In genomic region chr18:79379931-79380815, GRCh38 we compare ENCODE assay signal across 17 cellular contexts. TPM values are rescaled to one million over a fixed set of nuclear protein-coding genes. Genes with fewer than 3 reads are reported as not detected.
DNase-seq lines count a peak whose midpoint lies in the region; ATAC-seq, FAIRE-seq and TF ChIP-seq lines count a peak whose summit lies in the region.
"Had no signal": no experiment of that assay in that cellular context is flagged by ENCODE, and none has a peak within 500 bp of the region (broad histone marks: within the 10 kb centered on the region; RNA-seq: fewer than 3 reads in every experiment).

No MANE protein-coding gene starts in this region.

- ATAC-seq in stimulated activated naive CD8-positive, alpha-beta T cell treated with anti-CD3 and anti-CD28 coated beads, Interleukin-15, amount 100 ng/mL, for 72 hours, result peak; percentile 51
- ATAC-seq in stimulated activated naive CD8-positive, alpha-beta T cell treated with anti-CD3 and anti-CD28 coated beads, Interleukin-15, Interleukin-2, amounts not matched to agents 100 U/mL and 50 U/mL, for 24 hours, result no peak
- ATAC-seq in K562 (peak; percentile 13; the same call in 2 of the 3 replicates), GM21526 (IDR thresholded peaks at IDR 0.05; ENCODE audit: low FRiP score, unreplicated experiment) (no peak)

- TF ChIP-seq RAD21 in K562 (CRISPR knock-in tag; conservative IDR thresholded peaks at IDR 0.05 in 1 of 2, IDR thresholded peaks at IDR 0.05 in 1 of 2), result no peak

- H3K9ac ChIP-seq in K562 (ENCODE audit: insufficient read depth in 1 of 2, low read depth in 2 of 2, low read length in 2 of 2), result no peak overlapping the region
- H3K9ac ChIP-seq: KMS-11 had no signal

- H2AFZ ChIP-seq in K562 (ENCODE audit: low read depth, low read length), result no peak overlapping the region

- CTCF ChIA-PET in K562 (lab: Yijun Ruan, JAX; ENCODE audit: low intra/inter-chr PET ratio), result interaction anchor here (1.5 to 2.7 kb wide), 4 partner anchors 148 to 264 kb away, joined by 5 to 24 read pairs (median 9); no protein-coding TSS in a partner anchor

- POLR2A ChIA-PET in K562 (lab: Yijun Ruan, JAX), result interaction anchor here (0.7 kb wide), 1 partner anchor 92 kb away, joined by 3 read pairs; no protein-coding TSS in a partner anchor

- H3K27me3 Mint-ChIP-seq in stimulated activated naive CD8-positive, alpha-beta T cell treated with anti-CD3 and anti-CD28 coated beads, Interleukin-15, amount 100 ng/mL, for 72 hours, result no peaks in the 10 kb centered on the region
- H3K27me3 Mint-ChIP-seq: activated CD4-positive, alpha-beta T cell treated with anti-CD3 and anti-CD28 coated beads, Interleukin-2, amount 10 ng/mL, durations not matched to agents 7 days and 5 days; memory B cell; T-cell had no signal

- no peaks in the 10 kb centered on the region; the same call in 1 of the 2 replicates for H4K20me1 ChIP-seq in K562 (replicated peaks; ENCODE audit: control insufficient read depth, insufficient read depth, low read length)

- TF ChIP-seq CTCF in K562 (IDR thresholded peaks at IDR 0.05 in 2 of 3, conservative IDR thresholded peaks at IDR 0.05 in 1 of 3; ENCODE audit: insufficient read depth in 2 of 3, low read depth in 1 of 3, low read length in 3 of 3) (no peak), GM13976 (IDR thresholded peaks at IDR 0.05; ENCODE audit: borderline replicate concordance, control extremely low read depth, extremely low read depth, insufficient read depth, missing control alignments) (no peak)

- peak overlapping the region in 1 of 2 donors; percentile 27 for H3K27ac Mint-ChIP-seq in stimulated activated naive CD8-positive, alpha-beta T cell treated with anti-CD3 and anti-CD28 coated beads, Interleukin-15, amount 100 ng/mL, for 72 hours
- H3K27ac Mint-ChIP-seq: activated CD4-positive, alpha-beta T cell treated with anti-CD3 and anti-CD28 coated beads, Interleukin-2, amount 10 ng/mL, durations not matched to agents 7 days and 5 days; T-cell had no signal

- no peak for FAIRE-seq in K562 (lab: Jason Lieb, UNC)
- FAIRE-seq: colon had no signal

- H3K79me2 ChIP-seq in K562 (ENCODE audit: control insufficient read depth, insufficient read depth, low read length), result no peaks in the 10 kb centered on the region

- TF ChIP-seq EP300 in K562 (IDR thresholded peaks at IDR 0.05; ENCODE audit: low read length), result no peak

- H3K4me3 ChIP-seq in K562, result no peak overlapping the region

- no peaks in the 10 kb centered on the region for H3K9me1 ChIP-seq in K562 (ENCODE audit: control insufficient read depth, insufficient read depth, low read length)

- H3K9me3 Mint-ChIP-seq in stimulated activated naive CD8-positive, alpha-beta T cell treated with anti-CD3 and anti-CD28 coated beads, Interleukin-15, amount 100 ng/mL, for 72 hours, result no peaks in the 10 kb centered on the region
- H3K9me3 Mint-ChIP-seq: activated CD4-positive, alpha-beta T cell treated with anti-CD3 and anti-CD28 coated beads, Interleukin-2, amount 10 ng/mL, durations not matched to agents 7 days and 5 days; memory B cell; T-cell had no signal

- BruUV-seq in K562 (replicated peaks; lab: Mats Ljungman, UMichigan), result no TSS peak

- DNase-seq in stimulated activated naive CD8-positive, alpha-beta T cell treated with anti-CD3 and anti-CD28 coated beads, Interleukin-15, amount 100 ng/mL, for 72 hours, result no peak
- DNase-seq in stimulated activated naive CD8-positive, alpha-beta T cell treated with anti-CD3 and anti-CD28 coated beads, Interleukin-15, Interleukin-2, amounts not matched to agents 100 U/mL and 50 U/mL, for 24 hours, result no peak
- DNase-seq in K562 (ENCODE audit: extremely low read depth in 1 of 4, low spot score in 3 of 4), result no peak
- peak; percentile 81 for DNase-seq in mesenteric fat pad (ENCODE audit: low spot score)
- no peak for DNase-seq in anterior cingulate cortex (lab: John Stamatoyannopoulos, UW)
- DNase-seq in GM13976 (ENCODE audit: low spot score), result no peak
- DNase-seq in KG1 (lab: John Stamatoyannopoulos, UW), result no peak
- DNase-seq: activated gamma-delta T cell, brain microvascular endothelial cell had no signal

- H3K9me3 ChIP-seq in K562 (replicated peaks; ENCODE audit: control insufficient read depth, insufficient read depth, low read depth, low read length), result no peaks in the 10 kb centered on the region

- peaks cover 18% of the 10 kb centered on the region for H3K4me1 Mint-ChIP-seq in stimulated activated naive CD8-positive, alpha-beta T cell treated with anti-CD3 and anti-CD28 coated beads, Interleukin-15, amount 100 ng/mL, for 72 hours

- no peaks in the 10 kb centered on the region for H3K36me3 ChIP-seq in K562 (ENCODE audit: control insufficient read depth, insufficient read depth, low read length)
- H3K36me3 ChIP-seq: brain microvascular endothelial cell had no signal

- no peaks in the 10 kb centered on the region; a peak in 1 of 5 replicates for H3K27me3 ChIP-seq in K562 (ENCODE audit: control insufficient read depth in 2 of 2, insufficient read depth in 2 of 2, low read length in 2 of 2)
- H3K27me3 ChIP-seq: brain microvascular endothelial cell had no signal

- H3K27ac ChIP-seq in K562 (ENCODE audit: extremely low read depth, low read depth, low read length), result no peak overlapping the region
- H3K27ac ChIP-seq: brain microvascular endothelial cell, KMS-11 had no signal

- intact Hi-C loops in K562 (cut with micrococcal nuclease), result loop anchor here (1.0 kb wide), 1 partner anchor 264 kb away; no protein-coding TSS in a partner anchor

- H3K4me1 ChIP-seq in K562 (replicated peaks in 1 of 2; ENCODE audit: control insufficient read depth in 2 of 2, insufficient read depth in 2 of 2, low read length in 2 of 2), result peaks cover 0 to 16% of the 10 kb centered on the region in 2 experiments; a peak in 2 of 5 replicates

- no peak overlapping the region for H3K4me3 Mint-ChIP-seq in stimulated activated naive CD8-positive, alpha-beta T cell treated with anti-CD3 and anti-CD28 coated beads, Interleukin-15, amount 100 ng/mL, for 72 hours
- H3K4me3 Mint-ChIP-seq: activated CD4-positive, alpha-beta T cell treated with anti-CD3 and anti-CD28 coated beads, Interleukin-2, amount 10 ng/mL, durations not matched to agents 7 days and 5 days; CD14-positive monocyte; memory B cell; T-cell had no signal

- H3K4me2 ChIP-seq in K562 (ENCODE audit: insufficient read depth, low read length), result no peak overlapping the region
- H3K4me2 ChIP-seq: KMS-11 had no signal

- WGBS in K562 (ENCODE audit: insufficient coverage, low coverage, missing lambda C conversion rate), result 40% methylated on average over 16 of the region's 40 CpGs

- in situ Hi-C loops in K562 (cut with MboI) (loop anchor here (5.0 kb wide), 2 partner anchors 147 to 262 kb away; no protein-coding TSS in a partner anchor), GM13976 (cut with MboI; ENCODE audit: low sequenced_read_pairs, unreplicated experiment) (loop anchor here (5.0 to 10.0 kb wide), 2 partner anchors 155 to 262 kb away; no protein-coding TSS in a partner anchor)

- TF ChIP-seq POLR2A in K562 (conservative IDR thresholded peaks at IDR 0.05), result no peak

TF ChIP-seq in K562, 482 proteins besides CTCF, POLR2A, EP300 and RAD21:
- TF ChIP-seq SETDB1 (IDR thresholded peaks at IDR 0.05; ENCODE audit: low read length), result no peak
- TF ChIP-seq POLR2G (IDR thresholded peaks at IDR 0.05; ENCODE audit: low read depth, low read length), result peak; percentile 47

RNA-seq across cellular contexts. Expression of gene NFATC1, which starts 15.6 kb away (rescaled TPM):
- 22.7 and 26.3 TPM in 2 replicates for total RNA-seq in K562 (2011; cell fraction: chromatin; rRNA removed; ENCODE audit: low replicate concordance)
- total RNA-seq in K562 (2011; cell fraction: nucleolus; rRNA removed), result 11.4 and 14.5 TPM in 2 replicates
- 10.2 and 10.4 TPM in 2 replicates for total RNA-seq in K562 (2011; cell fraction: nucleoplasm; rRNA removed)
- total RNA-seq in K562 (2014; rRNA removed) (2.5 and 5.3 TPM in 2 replicates), K562 (2014; rRNA removed; fragmentation: Illumina TruSeq; extraction: Trizol) (2.1 and 2.3 TPM in 2 replicates), K562 (2015; rRNA removed; fragmentation: Illumina TruSeq; extraction: Trizol) (2.2 and 2.8 TPM in 2 replicates), K562 (2021) (13.7 and 16.4 TPM in 2 replicates), mesenteric fat pad (35.4 TPM)
- polyA plus RNA-seq in K562 (2011; rRNA removed) (1.9 and 2.4 TPM in 2 replicates), K562 (2014; fragmentation: Illumina TruSeq; extraction: Trizol) (6.1 and 9.6 TPM in 2 replicates), K562 (2014; fragmentation: Nextera tagmentation; extraction: Ambion mirVana) (1 to 10 TPM; 1.1 to 1.2 TPM), K562 (2014; rRNA removed) (2.6 and 6.3 TPM in 2 replicates)
- 2.8 and 3.7 TPM in 2 replicates for polyA plus RNA-seq in K562 (2011; cell fraction: cytosol; rRNA removed)
- polyA plus RNA-seq in K562 (2011; cell fraction: nucleus; rRNA removed), result 6.6 and 10.1 TPM in 2 replicates
- 8.3 and 8.6 TPM in 2 replicates for polyA plus RNA-seq in K562 (2012)
- 2.5 and 4.0 TPM in 2 replicates for polyA minus RNA-seq in K562 (2011; rRNA and poly(A)+ RNA removed)
- polyA minus RNA-seq in K562 (2011; cell fraction: cytosol; rRNA and poly(A)+ RNA removed), result 7.3 and 13.0 TPM in 2 replicates
- 6.7 and 6.9 TPM in 2 replicates for polyA minus RNA-seq in K562 (2011; cell fraction: nucleus; rRNA and poly(A)+ RNA removed)
- total RNA-seq: HT-29 had no signal

Comparison
In these comparisons a context has a peak if more than half of its experiments do, and no peak if none do; other contexts are left out.
1. ATAC-seq: peak in stimulated activated naive CD8-positive, alpha-beta T cell treated with anti-CD3 and anti-CD28 coated beads, Interleukin-15, amount 100 ng/mL, for 72 hours (single experiment) and K562 (single experiment); none in stimulated activated naive CD8-positive, alpha-beta T cell treated with anti-CD3 and anti-CD28 coated beads, Interleukin-15, Interleukin-2, amounts not matched to agents 100 U/mL and 50 U/mL, for 24 hours (single experiment) and GM21526 (single experiment).